Comparison of ENCODE assay signal across 13 cellular contexts in genomic region chr11:84747871-84748270, GRCh38.
"Had no signal": no experiment of that assay in that cellular context is flagged by ENCODE, and none has a peak within 500 bp of the region (broad histone marks: within the 10 kb centered on the region; RNA-seq: fewer than 3 reads in every experiment).

No MANE protein-coding gene starts in this region.

- H3K4me3 Mint-ChIP-seq: activated CD4-positive, alpha-beta T cell treated with anti-CD3 and anti-CD28 coated beads, Interleukin-2, amount 10 ng/mL, durations not matched to agents 7 days and 5 days; stimulated activated naive B cell treated with anti-CD40 and anti-IgM and Interleukin-4, amounts not matched to agents 10 μg/mL and 1 μg/mL and 100 μg/mL, for 72 hours; WTC11 had no signal

- H3K27ac Mint-ChIP-seq: activated CD4-positive, alpha-beta T cell treated with anti-CD3 and anti-CD28 coated beads, Interleukin-2, amount 10 ng/mL, durations not matched to agents 7 days and 5 days; activated T-helper 2 cell treated with anti-CD3 and anti-CD28 coated beads, Interferon-gamma antibody, Interleukin-2, Interleukin-4, amounts not matched to agents 10 μg/mL and 5 μg/mL and 100 μg/mL, durations not matched to agents 14 hours and 24 hours and 36 hours; stimulated activated naive B cell treated with anti-CD40 and anti-IgM and Interleukin-4, amounts not matched to agents 10 μg/mL and 1 μg/mL and 100 μg/mL, for 72 hours; WTC11 had no signal

- H3K4me1 Mint-ChIP-seq: activated CD4-positive, alpha-beta T cell treated with anti-CD3 and anti-CD28 coated beads, Interleukin-2, amount 10 ng/mL, durations not matched to agents 7 days and 5 days; stimulated activated naive B cell treated with anti-CD40 and anti-IgM and Interleukin-4, amounts not matched to agents 10 μg/mL and 1 μg/mL and 100 μg/mL, for 72 hours; WTC11 had no signal

- DNase-seq: activated CD4-positive, alpha-beta T cell treated with anti-CD3 and anti-CD28 coated beads, Interleukin-2, amount 10 ng/mL, durations not matched to agents 7 days and 5 days; activated naive CD4-positive, alpha-beta T cell treated with anti-CD3 and anti-CD28 coated beads, Interleukin-2, amount 50 U/mL, for 16 hours; activated T-cell treated with anti-CD3 and anti-CD28 coated beads for 4 hours; caudate nucleus; effector memory CD4-positive, alpha-beta T cell; gastrocnemius medialis; kidney glomerular epithelial cell; sigmoid colon; stimulated activated CD4-positive, alpha-beta T cell treated with anti-CD3 and anti-CD28 coated beads, Interleukin-2, amount 100 ng/mL, for 24 hours; stimulated activated naive B cell treated with anti-CD40 and anti-IgM and Interleukin-4, amounts not matched to agents 10 μg/mL and 1 μg/mL and 100 μg/mL, for 72 hours; transverse colon had no signal

- H3K36me3 Mint-ChIP-seq: stimulated activated naive B cell treated with anti-CD40 and anti-IgM and Interleukin-4, amounts not matched to agents 10 μg/mL and 1 μg/mL and 100 μg/mL, for 72 hours; WTC11 had no signal

- ATAC-seq: gastrocnemius medialis, WTC11 had no signal

- H3K27me3 Mint-ChIP-seq: activated CD4-positive, alpha-beta T cell treated with anti-CD3 and anti-CD28 coated beads, Interleukin-2, amount 10 ng/mL, durations not matched to agents 7 days and 5 days; stimulated activated naive B cell treated with anti-CD40 and anti-IgM and Interleukin-4, amounts not matched to agents 10 μg/mL and 1 μg/mL and 100 μg/mL, for 72 hours had no signal
